Comparison of ENCODE assay signal across 1 cellular context in the genomic region with DNA sequence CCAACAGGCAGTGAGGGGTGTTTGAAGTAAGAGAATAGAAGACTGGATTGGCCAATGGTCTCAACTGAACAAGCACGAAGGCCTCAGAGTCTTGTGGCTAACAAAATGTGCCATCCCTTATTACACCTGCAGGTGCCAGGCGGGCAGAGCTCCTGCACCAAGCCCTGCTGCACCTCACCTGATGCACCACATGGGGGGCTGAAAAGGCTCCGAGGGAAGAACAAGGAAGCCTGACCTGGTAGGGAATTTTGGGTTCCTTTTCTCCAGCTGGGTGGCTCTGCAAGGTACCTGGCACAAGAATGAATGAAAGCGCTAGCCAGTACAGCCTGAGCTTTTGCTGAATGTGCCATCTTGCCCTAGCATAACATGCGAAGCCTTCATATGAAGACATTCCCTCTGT.
TF ChIP-seq lines count a peak whose summit lies in the region.

No MANE protein-coding gene starts in this region.

TF ChIP-seq in H1, 55 proteins besides CTCF, POLR2A, EP300 and RAD21:
- no peak for TF ChIP-seq MAFK (IDR thresholded peaks at IDR 0.05; ENCODE audit: low read depth, low read length)
- TF ChIP-seq KDM5A (IDR thresholded peaks at IDR 0.05; ENCODE audit: low read length), result no peak
- no peak for TF ChIP-seq RFX5 (IDR thresholded peaks at IDR 0.05; ENCODE audit: borderline replicate concordance, low read depth, low read length)
- TF ChIP-seq SUZ12 (IDR thresholded peaks at IDR 0.05; ENCODE audit: low read length), result no peak
